ENCODE assay signal across 8 cellular contexts in the genomic region with DNA sequence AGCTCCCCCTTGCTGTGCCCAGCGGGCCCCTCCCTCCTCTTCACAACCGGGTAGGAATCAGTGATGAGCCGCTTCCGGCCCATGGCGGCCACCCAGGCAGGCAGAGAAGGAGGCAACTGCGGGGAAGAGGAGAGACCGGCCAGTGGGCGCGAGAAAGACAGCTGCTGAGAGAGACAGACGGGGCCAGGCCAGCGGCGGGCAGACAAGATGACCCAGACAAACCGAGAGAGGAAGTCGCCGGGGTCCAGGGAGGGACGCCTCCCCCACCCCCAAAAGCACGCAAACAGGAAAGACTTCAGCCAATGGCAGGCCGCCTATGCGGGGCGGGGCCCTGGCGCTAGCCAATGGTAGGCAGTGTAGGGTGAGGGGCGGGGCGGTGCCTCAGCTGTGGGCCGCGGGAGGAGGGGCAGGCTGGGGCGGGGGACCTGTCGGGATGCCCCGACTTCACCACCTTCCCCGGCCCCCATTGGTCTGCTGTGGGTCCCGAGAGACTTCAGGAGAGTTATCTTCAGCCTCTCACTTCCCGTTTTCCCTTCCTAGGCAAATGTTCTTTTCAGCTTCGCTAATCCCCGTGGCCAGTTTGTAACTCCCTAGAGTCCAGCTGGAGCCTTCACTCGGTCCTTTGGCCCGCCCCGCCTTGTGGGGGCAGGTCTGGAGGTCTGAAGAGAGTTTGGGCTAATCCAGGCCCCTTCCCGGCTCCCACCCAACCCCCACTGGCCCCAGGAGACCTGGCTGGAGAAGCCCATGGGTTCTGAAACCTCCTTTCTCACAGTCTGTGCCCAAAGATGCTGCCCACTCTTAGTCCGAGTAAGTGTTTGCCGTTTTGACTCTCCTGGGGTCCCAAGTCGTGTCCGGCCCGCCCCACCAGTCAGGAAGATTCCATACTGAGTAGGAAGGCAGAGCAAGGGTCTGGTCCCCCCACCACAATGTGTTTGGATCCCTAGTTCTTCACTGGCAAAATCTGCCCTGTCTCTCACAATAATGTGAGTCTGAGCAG. TPM values are rescaled to one million over a fixed set of nuclear protein-coding genes. Genes with fewer than 3 reads are reported as not detected.
DNase-seq lines count a peak whose midpoint lies in the region; ATAC-seq and TF ChIP-seq lines count a peak whose summit lies in the region.

POLD4 (minus strand) TSS at position 230 of the 997 bp plus-strand sequence; CDS start at position 83, 147 bp downstream.

- TF ChIP-seq CTCF in BJ (IDR thresholded peaks at IDR 0.05; ENCODE audit: insufficient read depth, low read depth, low read length) (no peak), choroid plexus epithelial cell (conservative IDR thresholded peaks at IDR 0.05; ENCODE audit: low read depth, low read length) (no peak)

- CTCF ChIA-PET in BJ (lab: Yijun Ruan, JAX): interaction anchor here (0.5 to 20.3 kb wide), 11 partner anchors 9 to 135 kb away, joined by 3 to 892 read pairs (median 4); partner anchors contain the start of genes CLCF1 and RAD9A

- POLR2A ChIA-PET in BJ (lab: Charles Lee): interaction anchor here (0.6 to 1.4 kb wide), 3 partner anchors 21 to 32 kb away, joined by 5 to 13 read pairs (median 5); no protein-coding TSS in a partner anchor

- H3K4me3 ChIP-seq in BJ (ENCODE audit: low read depth, low read length): peak within 1 kb of the TSS; percentile 78
- peak within 1 kb of the TSS; percentile 90 for H3K4me3 ChIP-seq in choroid plexus epithelial cell (ENCODE audit: low read depth, low read length)

- H3K36me3 ChIP-seq in BJ (ENCODE audit: control insufficient read depth, insufficient read depth, low read length): no peaks in the 10 kb centered on the region

- peak; percentile 74 for DNase-seq in BJ (ENCODE audit: low read depth)
- DNase-seq in NCI-H524 treated with DMSO at 0.1 percent for 48 hours (lab: John Stamatoyannopoulos, UW): peak; percentile 51
- peak; percentile 96 for DNase-seq in activated CD4-positive, alpha-beta T cell treated with anti-CD3 and anti-CD28 coated beads for 4 hours
- peak; percentile 96 for DNase-seq in choroid plexus epithelial cell (ENCODE audit: low read depth)
- DNase-seq in stimulated activated CD4-positive, alpha-beta T cell treated with anti-CD3 and anti-CD28 coated beads, Interleukin-1b, Interleukin-23, amount 100 ng/mL, for 24 hours (ENCODE audit: low read depth in 4 of 4, low spot score in 1 of 4): peak; percentile 85 to 98 (median 92)

- no peaks in the 10 kb centered on the region for H3K27me3 ChIP-seq in BJ (ENCODE audit: control insufficient read depth, insufficient read depth, low read length)
- H3K27me3 ChIP-seq in layer of hippocampus (ENCODE audit: control insufficient read depth, insufficient read depth, low read length): no peaks in the 10 kb centered on the region

- H3K27ac ChIP-seq in layer of hippocampus (ENCODE audit: low read depth, low read length): peak within 1 kb of the TSS; percentile 98

- peak; percentile 76 for ATAC-seq in GM19324 (IDR thresholded peaks at IDR 0.05; ENCODE audit: low FRiP score, unreplicated experiment)
- peak; percentile 67 for ATAC-seq in HG03460 (IDR thresholded peaks at IDR 0.05; ENCODE audit: unreplicated experiment)

RNA-seq across cellular contexts. Expression of gene POLD4, which starts in this region (rescaled TPM):
- 95.6 and 119 TPM in 2 replicates for polyA plus RNA-seq in BJ (2011; rRNA removed)
- polyA minus RNA-seq in BJ (2011; rRNA and poly(A)+ RNA removed): 14.4 and 21.1 TPM in 2 replicates

Comparison
In these comparisons a context has a peak if more than half of its experiments do, and no peak if none do; other contexts are left out.
1. Peak in every context shown above with its lines: DNase-seq, ATAC-seq, H3K4me3 ChIP-seq and H3K27ac ChIP-seq.